ENCODE assay signal across 6 cellular contexts in genomic region chr16:2205967-2206313, GRCh38. TPM values are rescaled to one million over a fixed set of nuclear protein-coding genes. Genes with fewer than 3 reads are reported as not detected.
A peak's percentile ranks its signal among the peaks of the same experiment; 100 is the strongest.
DNase-seq lines count a peak whose midpoint lies in the region; ATAC-seq and TF ChIP-seq lines count a peak whose summit lies in the region.

No MANE protein-coding gene starts in this region.

- WGBS in esophagus muscularis mucosa = no CpG with 5 or more reads among the region's 16 CpGs

- peak overlapping the region; percentile 87 for H3K27ac Mint-ChIP-seq in stimulated activated memory B cell treated with anti-CD40 and anti-IgM and Interleukin-4, amounts not matched to agents 10 μg/mL and 1 μg/mL and 100 μg/mL, for 72 hours

- H3K36me3 ChIP-seq in esophagus muscularis mucosa = peaks cover 20 to 39% (median 38%) of the 10 kb centered on the region in 4 donors

- intact Hi-C loops in esophagus muscularis mucosa (cut with DNase I) = no loop called here

- H3K4me1 Mint-ChIP-seq in stimulated activated memory B cell treated with anti-CD40 and anti-IgM and Interleukin-4, amounts not matched to agents 10 μg/mL and 1 μg/mL and 100 μg/mL, for 72 hours = peaks cover 40% of the 10 kb centered on the region

- H3K4me3 Mint-ChIP-seq in stimulated activated memory B cell treated with anti-CD40 and anti-IgM and Interleukin-4, amounts not matched to agents 10 μg/mL and 1 μg/mL and 100 μg/mL, for 72 hours = peak overlapping the region; percentile 65

- H3K36me3 Mint-ChIP-seq in stimulated activated memory B cell treated with anti-CD40 and anti-IgM and Interleukin-4, amounts not matched to agents 10 μg/mL and 1 μg/mL and 100 μg/mL, for 72 hours = peaks cover 23% of the 10 kb centered on the region

- H3K9me3 Mint-ChIP-seq in stimulated activated memory B cell treated with anti-CD40 and anti-IgM and Interleukin-4, amounts not matched to agents 10 μg/mL and 1 μg/mL and 100 μg/mL, for 72 hours = no peaks in the 10 kb centered on the region

- no peaks in the 10 kb centered on the region for H3K9me3 ChIP-seq in esophagus muscularis mucosa

- H3K4me3 ChIP-seq in HL-60 (replicated peaks; ENCODE audit: insufficient read depth, low read length) (peak overlapping the region; percentile 80), esophagus muscularis mucosa (peak overlapping the region; percentile 65 to 87 (median 78))

- no peak for TF ChIP-seq POLR2A in esophagus muscularis mucosa (IDR thresholded peaks at IDR 0.05; ENCODE audit: low read depth)

- H3K27ac ChIP-seq in HL-60 (replicated peaks) (peak overlapping the region; percentile 97), esophagus muscularis mucosa (replicated peaks in 1 of 4) (peak overlapping the region; percentile 90 to 97 (median 96))

- no peak for TF ChIP-seq EP300 in esophagus muscularis mucosa (IDR thresholded peaks at IDR 0.05)

- DNase-seq in HL-60 (ENCODE audit: low read depth in 1 of 2, low spot score in 1 of 2) (no peak), esophagus muscularis mucosa (ENCODE audit: extremely low spot score) (no peak), NCI-H1436 (lab: John Stamatoyannopoulos, UW) (no peak)
- DNase-seq in stimulated activated CD8-positive, alpha-beta memory T cell treated with anti-CD3 and anti-CD28 coated beads, Interleukin-4, amount 100 ng/mL, for 48 hours = no peak

- peaks cover 14 to 29% (median 23%) of the 10 kb centered on the region in 4 donors for H3K4me1 ChIP-seq in esophagus muscularis mucosa

- ATAC-seq in GM18519 (IDR thresholded peaks at IDR 0.05; ENCODE audit: low FRiP score, unreplicated experiment) = peak; percentile 15
- ATAC-seq in stimulated activated memory B cell treated with anti-CD40 and anti-IgM and Interleukin-4, amounts not matched to agents 10 μg/mL and 1 μg/mL and 100 μg/mL, for 72 hours = peak; percentile 35

- H3K27me3 ChIP-seq in HL-60 (ENCODE audit: insufficient read depth, poor library complexity, severe bottlenecking) = no peaks in the 10 kb centered on the region
- no peaks in the 10 kb centered on the region for H3K27me3 ChIP-seq in esophagus muscularis mucosa

- no peaks in the 10 kb centered on the region for H3K27me3 Mint-ChIP-seq in stimulated activated memory B cell treated with anti-CD40 and anti-IgM and Interleukin-4, amounts not matched to agents 10 μg/mL and 1 μg/mL and 100 μg/mL, for 72 hours

- no peak for TF ChIP-seq CTCF in HL-60 (IDR thresholded peaks at IDR 0.05; ENCODE audit: insufficient read depth, low read length)
- no peak for TF ChIP-seq CTCF in esophagus muscularis mucosa (IDR thresholded peaks at IDR 0.05)

RNA-seq across cellular contexts. Expression of gene MLST8, which starts 0.7 kb away (rescaled TPM):
- 10 to 100 TPM; 23.7 to 62.8 (median 36.3) TPM for total RNA-seq in esophagus muscularis mucosa

RNA-seq across cellular contexts. Expression of gene BRICD5, which starts 4.7 kb away (rescaled TPM):
- total RNA-seq in esophagus muscularis mucosa = 1 to 10 TPM; 1.2 to 6.8 (median 5.7) TPM

RNA-seq across cellular contexts. Expression of gene PGP, which starts 8.7 kb away (rescaled TPM):
- total RNA-seq in esophagus muscularis mucosa = 10 to 100 TPM in 3 of 4 donors, 1 to 10 TPM in 1; 8.9 to 20.0 (median 13.7) TPM

RNA-seq across cellular contexts. Expression of gene CASKIN1, which starts 9.5 kb away (rescaled TPM):
- under 1 TPM; under 0.01 to 0.32 (median 0.09) TPM for total RNA-seq in esophagus muscularis mucosa

RNA-seq across cellular contexts. Expression of gene E4F1, which starts 17.5 kb away (rescaled TPM):
- 10 to 100 TPM; 19.1 to 39.7 (median 28.5) TPM for total RNA-seq in esophagus muscularis mucosa
